In genomic region chr1:9651220-9651564, GRCh38 we compare ENCODE assay signal across 8 cellular contexts. TPM values are rescaled to one million over a fixed set of nuclear protein-coding genes. Genes with fewer than 3 reads are reported as not detected.
DNase-seq lines count a peak whose midpoint lies in the region; ATAC-seq and TF ChIP-seq lines count a peak whose summit lies in the region.

No MANE protein-coding gene starts in this region.

- in situ Hi-C loops in mammary epithelial cell (cut with MboI; ENCODE audit: low sequenced_read_pairs in 2 of 2): no loop called here

- 36% methylated on average over 10 of the region's 10 CpGs for WGBS in mammary epithelial cell (ENCODE audit: low coverage, missing lambda C conversion rate)

- H3K4me1 ChIP-seq in mammary epithelial cell (ENCODE audit: insufficient read depth, low read length): no peaks in the 10 kb centered on the region

- peak overlapping the region; percentile 91 for H3K4me2 ChIP-seq in mammary epithelial cell (ENCODE audit: insufficient read depth, low read depth, low read length)

- H3K9me3 Mint-ChIP-seq in naive B cell: no peaks in the 10 kb centered on the region

- no peaks in the 10 kb centered on the region for H3K27me3 Mint-ChIP-seq in naive B cell

- TF ChIP-seq CTCF in AG04449 (IDR thresholded peaks at IDR 0.05; ENCODE audit: insufficient read depth, low read length, missing control alignments) (no peak), HL-60 (IDR thresholded peaks at IDR 0.05; ENCODE audit: insufficient read depth, low read length) (no peak), mammary epithelial cell (conservative IDR thresholded peaks at IDR 0.05 in 1 of 2, IDR thresholded peaks at IDR 0.05 in 1 of 2; ENCODE audit: extremely low read depth in 1 of 2, insufficient read depth in 1 of 2, low read depth in 1 of 2, low read length in 2 of 2) (no peak), GM10266 (IDR thresholded peaks at IDR 0.05; ENCODE audit: control insufficient read depth, insufficient read depth, low read depth, missing control alignments) (no peak)

- H3K4me1 Mint-ChIP-seq in naive B cell: peaks cover 45 to 66% (median 62%) of the 10 kb centered on the region in 3 donors

- H3K9me3 ChIP-seq in mammary epithelial cell (replicated peaks; ENCODE audit: insufficient read depth, low read length): no peaks in the 10 kb centered on the region

- ATAC-seq in naive B cell (ENCODE audit: low read depth in 2 of 2) (no peak), HG02973 (IDR thresholded peaks at IDR 0.05; ENCODE audit: unreplicated experiment) (no peak)

- H3K9ac ChIP-seq in mammary epithelial cell (ENCODE audit: insufficient read depth, low read length): no peak overlapping the region

- no TSS peak for BruUV-seq in mammary epithelial cell (replicated peaks; lab: Mats Ljungman, UMichigan)

- no peaks in the 10 kb centered on the region for H3K79me2 ChIP-seq in mammary epithelial cell (ENCODE audit: insufficient read depth, low read length)

- intact Hi-C loops in mammary epithelial cell (cut with micrococcal nuclease): no loop called here

- H3K36me3 Mint-ChIP-seq in naive B cell: no peaks in the 10 kb centered on the region

- no peak for DNase-seq in AG04449 (ENCODE audit: low read depth, low spot score)
- DNase-seq in HL-60 (ENCODE audit: low read depth in 1 of 2, low spot score in 1 of 2): no peak
- DNase-seq in mammary epithelial cell: no peak
- DNase-seq in naive B cell: no peak
- no peak for DNase-seq in GF-D8 (lab: John Stamatoyannopoulos, UW)
- DNase-seq in GM10266 (ENCODE audit: extremely low spot score): no peak
- DNase-seq in COR-L47 (lab: John Stamatoyannopoulos, UW): no peak

- H3K27me3 ChIP-seq in HL-60 (ENCODE audit: insufficient read depth, poor library complexity, severe bottlenecking) (no peaks in the 10 kb centered on the region), mammary epithelial cell (ENCODE audit: insufficient read depth, low read length) (peaks cover 4% of the 10 kb centered on the region)

- H3K4me3 Mint-ChIP-seq in naive B cell: peak overlapping the region; percentile 95 to 100 (median 99)

- CTCF ChIA-PET in AG04449 (lab: Yijun Ruan, JAX): interaction anchor here (1.4 to 3.5 kb wide), 4 partner anchors 20 to 74 kb away, joined by 3 to 16 read pairs (median 4); no protein-coding TSS in a partner anchor
- CTCF ChIA-PET in mammary epithelial cell (lab: Charles Lee; ENCODE audit: low non-redundant PET): interaction anchor here (0.7 kb wide), 1 partner anchor 559 kb away, joined by 3 read pairs; no protein-coding TSS in a partner anchor

- H3K36me3 ChIP-seq in mammary epithelial cell (ENCODE audit: insufficient read depth, low read length): no peaks in the 10 kb centered on the region

- H2AFZ ChIP-seq in mammary epithelial cell (ENCODE audit: low read depth, low read length): peak overlapping the region; percentile 80

- peak overlapping the region; percentile 85 to 99 (median 96) for H3K27ac Mint-ChIP-seq in naive B cell

- dilution Hi-C loops in mammary epithelial cell (cut with HindIII; ENCODE audit: low sequenced_read_pairs): loop anchor here (10.0 kb wide), 1 partner anchor 484 kb away; no protein-coding TSS in a partner anchor

- peak overlapping the region; percentile 93 for H3K27ac ChIP-seq in HL-60 (replicated peaks)
- H3K27ac ChIP-seq in mammary epithelial cell (ENCODE audit: insufficient read depth, low read depth, low read length): no peak overlapping the region

- peak overlapping the region; percentile 30 for H3K4me3 ChIP-seq in AG04449 (ENCODE audit: low read depth, low read length)
- H3K4me3 ChIP-seq in HL-60 (replicated peaks; ENCODE audit: insufficient read depth, low read length): peak overlapping the region; percentile 75
- no peak overlapping the region for H3K4me3 ChIP-seq in mammary epithelial cell (replicated peaks in 1 of 3; ENCODE audit: insufficient read depth in 1 of 3, low read depth in 2 of 3, low read length in 3 of 3)

- no peaks in the 10 kb centered on the region for H4K20me1 ChIP-seq in mammary epithelial cell (ENCODE audit: insufficient read depth, low read length)

- POLR2A ChIA-PET in AG04449 (lab: Yijun Ruan, JAX): no interaction called here

RNA-seq across cellular contexts. Expression of gene PIK3CD, which starts 0.3 kb away (rescaled TPM):
- 10 to 100 TPM in 1 of 2 donors, 1 to 10 TPM in 1; 6.3 to 19.1 TPM for total RNA-seq in mammary epithelial cell
- polyA plus RNA-seq in mammary epithelial cell (7.4 TPM), naive B cell (ENCODE audit: low read depth in 6 of 6) (100 to 1,000 TPM in 1 of 6 donors, 10 to 100 TPM in 5; 29.6 to 105 (median 58.0) TPM)
- polyA minus RNA-seq in mammary epithelial cell: 12.1 TPM

Comparison
In these comparisons a context has a peak if more than half of its experiments do, and no peak if none do; other contexts are left out.
1. H3K4me3 ChIP-seq: peak in AG04449 (single experiment) and HL-60 (single experiment); none in mammary epithelial cell (0 of 3).